Comparison of ENCODE assay signal across 1 cellular context in genomic region chr6:44179072-44179536, GRCh38.
A peak's percentile ranks its signal among the peaks of the same experiment; 100 is the strongest.
TF ChIP-seq lines count a peak whose summit lies in the region.

No MANE protein-coding gene starts in this region.

TF ChIP-seq in liver, 16 proteins besides CTCF, POLR2A, EP300 and RAD21:
- TF ChIP-seq ATF3 (IDR thresholded peaks at IDR 0.05) = no peak
- no peak for TF ChIP-seq RXRA (IDR thresholded peaks at IDR 0.05)
- TF ChIP-seq NR2F2 (IDR thresholded peaks at IDR 0.05) = peak; percentile 39
- no peak for TF ChIP-seq FOXA2 (IDR thresholded peaks at IDR 0.05)
- no peak for TF ChIP-seq EGR1 (IDR thresholded peaks at IDR 0.05; ENCODE audit: low read depth in 2 of 2)
- TF ChIP-seq REST (IDR thresholded peaks at IDR 0.05) = no peak
- TF ChIP-seq YY1 (IDR thresholded peaks at IDR 0.05) = no peak
- TF ChIP-seq JUND (IDR thresholded peaks at IDR 0.05) = peak in 1 of 2 donors; percentile 26
- no peak for TF ChIP-seq GABPA (IDR thresholded peaks at IDR 0.05 in 1 of 2, conservative IDR thresholded peaks at IDR 0.05 in 1 of 2)
- TF ChIP-seq FOXA1 (IDR thresholded peaks at IDR 0.05) = no peak
- no peak for TF ChIP-seq MAX (IDR thresholded peaks at IDR 0.05)
- no peak for TF ChIP-seq ZBTB33 (IDR thresholded peaks at IDR 0.05)
- TF ChIP-seq HNF4A (conservative IDR thresholded peaks at IDR 0.05) = no peak
- TF ChIP-seq TAF1 (conservative IDR thresholded peaks at IDR 0.05) = no peak
- TF ChIP-seq SP1 (IDR thresholded peaks at IDR 0.05) = no peak
- no peak for TF ChIP-seq HNF4G (IDR thresholded peaks at IDR 0.05)
